2 cellular contexts compared by ENCODE assay signal in genomic region chr7:44990520-44991023, GRCh38.
TF ChIP-seq lines count a peak whose summit lies in the region.

No MANE protein-coding gene starts in this region.

TF ChIP-seq in HEK293, 187 proteins besides CTCF, POLR2A, EP300 and RAD21 (continued from another document):
- no peak for TF ChIP-seq ZNF692 (tag by site-specific recombination; IDR thresholded peaks at IDR 0.05)
- no peak for TF ChIP-seq ZNF280D (tag by site-specific recombination; IDR thresholded peaks at IDR 0.05)
- TF ChIP-seq GFI1B (tag by site-specific recombination; IDR thresholded peaks at IDR 0.05), result peak; percentile 65
- peak; percentile 13 for TF ChIP-seq SETDB1 (IDR thresholded peaks at IDR 0.05; ENCODE audit: insufficient read length, low read length)
- TF ChIP-seq ZNF16 (tag by site-specific recombination; IDR thresholded peaks at IDR 0.05; ENCODE audit: low read depth), result no peak
- TF ChIP-seq HOXA7 (CRISPR knock-in tag; IDR thresholded peaks at IDR 0.05; ENCODE audit: borderline replicate concordance), result no peak
- 0 out of 2 replicates have a peak, but pooled peaks have one; percentile 19 for TF ChIP-seq WT1 (tag by site-specific recombination; IDR thresholded peaks at IDR 0.05)
- no peak for TF ChIP-seq ZNF10 (tag by site-specific recombination; IDR thresholded peaks at IDR 0.05)
- no peak for TF ChIP-seq KLF10 (tag by site-specific recombination; IDR thresholded peaks at IDR 0.05)
- peak; percentile 18; the same call in 1 of the 2 replicates for TF ChIP-seq FEZF1 (tag by site-specific recombination; IDR thresholded peaks at IDR 0.05)
- no peak for TF ChIP-seq ZNF274 (IDR thresholded peaks at IDR 0.05; ENCODE audit: low read length)
- TF ChIP-seq ZNF274 (tag by site-specific recombination; IDR thresholded peaks at IDR 0.05; ENCODE audit: borderline replicate concordance), result no peak
- no peak for TF ChIP-seq ZNF26 (tag by site-specific recombination; IDR thresholded peaks at IDR 0.05)
- TF ChIP-seq ZNF335 (tag by site-specific recombination; conservative IDR thresholded peaks at IDR 0.05), result peak; percentile 16; the same call in 1 of the 2 replicates
- no peak for TF ChIP-seq ZIC2 (tag by site-specific recombination; IDR thresholded peaks at IDR 0.05)
- TF ChIP-seq ZNF626 (tag by site-specific recombination; IDR thresholded peaks at IDR 0.05), result no peak
- TF ChIP-seq PATZ1 (tag by site-specific recombination; IDR thresholded peaks at IDR 0.05), result no peak
- no peak for TF ChIP-seq GLIS2 (tag by site-specific recombination; IDR thresholded peaks at IDR 0.05)
- TF ChIP-seq ZBTB48 (tag by site-specific recombination; IDR thresholded peaks at IDR 0.05), result peak; percentile 79
- no peak for TF ChIP-seq ZNF239 (tag by site-specific recombination; IDR thresholded peaks at IDR 0.05)
- peak; percentile 24; the same call in 1 of the 2 replicates for TF ChIP-seq ZBTB17 (tag by site-specific recombination; IDR thresholded peaks at IDR 0.05)

TF ChIP-seq in endothelial cell of umbilical vein, 7 proteins besides CTCF, POLR2A, EP300 and RAD21 (continued from another document):
- TF ChIP-seq GATA2 (IDR thresholded peaks at IDR 0.05; ENCODE audit: insufficient read depth, insufficient read length, low read depth, low read length) (peak; percentile 33), EZH2 (IDR thresholded peaks at IDR 0.05; ENCODE audit: borderline replicate concordance, low read depth, low read length, severe bottlenecking) (no peak), MYC (IDR thresholded peaks at IDR 0.05; ENCODE audit: low read depth, low read length) (no peak)
TF ChIP-seq in endothelial cell of umbilical vein: peak in this region for 4.
